ENCODE assay signal across 14 cellular contexts in the genomic region with DNA sequence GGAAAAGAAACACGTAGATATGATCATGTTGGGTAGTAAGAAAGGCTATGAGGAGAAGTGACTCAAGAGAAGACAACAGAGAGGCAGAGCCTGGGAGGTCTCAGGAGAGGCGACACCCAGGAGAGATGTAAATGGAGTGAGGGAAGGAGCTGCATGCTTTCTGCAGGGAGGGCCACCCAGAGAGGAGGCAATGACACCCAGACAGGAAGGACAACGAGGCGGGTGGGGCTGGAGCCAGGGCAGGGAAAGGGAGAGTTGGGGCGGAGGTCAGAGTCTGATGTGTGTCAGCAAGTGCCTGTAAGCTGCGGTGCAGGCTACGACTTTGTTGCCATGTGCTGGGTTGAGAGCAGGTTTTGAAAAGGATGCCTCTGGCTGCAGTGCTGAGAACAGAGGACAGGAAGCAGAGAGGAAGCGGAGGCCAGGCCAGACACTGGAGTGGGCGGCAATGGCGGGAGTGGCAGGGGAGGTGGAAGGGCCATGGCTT. TPM values are rescaled to one million over a fixed set of nuclear protein-coding genes. Genes with fewer than 3 reads are reported as not detected.
A peak's percentile ranks its signal among the peaks of the same experiment; 100 is the strongest.
DNase-seq lines count a peak whose midpoint lies in the region; ATAC-seq and TF ChIP-seq lines count a peak whose summit lies in the region.
"Had no signal": no experiment of that assay in that cellular context is flagged by ENCODE, and none has a peak within 500 bp of the region (broad histone marks: within the 10 kb centered on the region; RNA-seq: fewer than 3 reads in every experiment).

No MANE protein-coding gene starts in this region.

- H3K36me3 ChIP-seq in smooth muscle cell (ENCODE audit: low read depth) (no peaks in the 10 kb centered on the region), BE2C (no peaks in the 10 kb centered on the region)
- H3K36me3 ChIP-seq: ascending aorta had no signal

- no peaks in the 10 kb centered on the region for H3K79me2 ChIP-seq in smooth muscle cell (ENCODE audit: low read depth)

- WGBS in smooth muscle cell (ENCODE audit: low lambda C conversion rate), result 64% methylated on average over 10 of the region's 10 CpGs

- H3K4me1 ChIP-seq in smooth muscle cell (ENCODE audit: low read depth) (peaks cover 18% of the 10 kb centered on the region), BE2C (peaks cover 5% of the 10 kb centered on the region)

- DNase-seq in HuH-7.5 (ENCODE audit: low spot score) (peak; percentile 55), fibroblast of pulmonary artery (ENCODE audit: low read depth) (peak; percentile 37), smooth muscle cell (lab: John Stamatoyannopoulos, UW; ENCODE audit: unreplicated experiment) (no peak), dedifferentiated amniotic fluid mesenchymal stem cell (ENCODE audit: extremely low spot score) (no peak), BE2C (no peak)
- DNase-seq: COR-L47; NCI-H1930; occipital lobe; stimulated activated naive CD4-positive, alpha-beta T cell treated with Interleukin-2 at 50 U/mL for 16 hours had no signal

- H3F3A ChIP-seq in smooth muscle cell (ENCODE audit: low read depth), result no peaks in the 10 kb centered on the region

- no peak overlapping the region for H2AFZ ChIP-seq in smooth muscle cell (ENCODE audit: low read depth)

- H3K27ac ChIP-seq in VCaP (peak overlapping the region; percentile 99), smooth muscle cell (ENCODE audit: low read depth) (no peak overlapping the region)
- H3K27ac ChIP-seq: ascending aorta had no signal

- ATAC-seq in HG03442 (IDR thresholded peaks at IDR 0.05; ENCODE audit: unreplicated experiment) (no peak), HG02938 (IDR thresholded peaks at IDR 0.05; ENCODE audit: unreplicated experiment) (no peak)

- H3K4me2 ChIP-seq in smooth muscle cell, result peak overlapping the region; percentile 25

- no peak for TF ChIP-seq CTCF in VCaP (conservative IDR thresholded peaks at IDR 0.05)
- no peak for TF ChIP-seq CTCF in fibroblast of pulmonary artery (IDR thresholded peaks at IDR 0.05; ENCODE audit: low read length, missing control alignments)
- no peak for TF ChIP-seq CTCF in smooth muscle cell (IDR thresholded peaks at IDR 0.05; ENCODE audit: borderline replicate concordance, insufficient read depth, poor library complexity, severe bottlenecking)
- no peak for TF ChIP-seq CTCF in BE2C (IDR thresholded peaks at IDR 0.05; ENCODE audit: low read depth, low read length)

- H3K27me3 ChIP-seq in smooth muscle cell (ENCODE audit: low read depth), result no peaks in the 10 kb centered on the region
- H3K27me3 ChIP-seq in BE2C, result no peaks in the 10 kb centered on the region
- H3K27me3 ChIP-seq: ascending aorta had no signal

- H3K4me3 ChIP-seq in fibroblast of pulmonary artery (replicated peaks; ENCODE audit: low read depth, low read length) (no peak overlapping the region), smooth muscle cell (no peak overlapping the region), BE2C (ENCODE audit: low read depth, low read length) (no peak overlapping the region)
- H3K4me3 ChIP-seq: ascending aorta had no signal

- H3K9me3 ChIP-seq in smooth muscle cell (replicated peaks; ENCODE audit: low read depth) (peaks cover 4% of the 10 kb centered on the region), BE2C (no peaks in the 10 kb centered on the region)

- no peak overlapping the region for H3K9ac ChIP-seq in smooth muscle cell (ENCODE audit: low read depth)

- H4K20me1 ChIP-seq in smooth muscle cell (ENCODE audit: low read depth), result no peaks in the 10 kb centered on the region

RNA-seq across cellular contexts. Expression of a gene that starts 31.3 kb away (rescaled TPM):
- not detected in 2 replicates for total RNA-seq in smooth muscle cell
- polyA plus RNA-seq in smooth muscle cell, result 0.05 and 0.53 TPM in 2 replicates
- not detected for polyA plus RNA-seq in BE2C (2012; ENCODE audit: insufficient read depth, insufficient read length, low read depth)
- total RNA-seq: ascending aorta, occipital lobe had no signal
- polyA plus RNA-seq: IgD-negative memory B cell had no signal

RNA-seq across cellular contexts. Expression of a gene that starts 49.1 kb away (rescaled TPM):
- total RNA-seq in smooth muscle cell, result 0.27 TPM in 1 of 2 replicates, not detected in the other
- 0.45 and 1.1 TPM in 2 replicates for polyA plus RNA-seq in smooth muscle cell
- polyA plus RNA-seq in BE2C (2012; ENCODE audit: insufficient read depth, insufficient read length, low read depth), result not detected
- polyA plus RNA-seq: IgD-negative memory B cell had no signal

Comparison
In these comparisons a context has a peak if more than half of its experiments do, and no peak if none do; other contexts are left out.
1. DNase-seq: peak in HuH-7.5 (single experiment) and fibroblast of pulmonary artery (single experiment); none in smooth muscle cell (single experiment), dedifferentiated amniotic fluid mesenchymal stem cell (single experiment) and BE2C (single experiment).